Comparison of ENCODE assay signal across 1 cellular context in the genomic region with DNA sequence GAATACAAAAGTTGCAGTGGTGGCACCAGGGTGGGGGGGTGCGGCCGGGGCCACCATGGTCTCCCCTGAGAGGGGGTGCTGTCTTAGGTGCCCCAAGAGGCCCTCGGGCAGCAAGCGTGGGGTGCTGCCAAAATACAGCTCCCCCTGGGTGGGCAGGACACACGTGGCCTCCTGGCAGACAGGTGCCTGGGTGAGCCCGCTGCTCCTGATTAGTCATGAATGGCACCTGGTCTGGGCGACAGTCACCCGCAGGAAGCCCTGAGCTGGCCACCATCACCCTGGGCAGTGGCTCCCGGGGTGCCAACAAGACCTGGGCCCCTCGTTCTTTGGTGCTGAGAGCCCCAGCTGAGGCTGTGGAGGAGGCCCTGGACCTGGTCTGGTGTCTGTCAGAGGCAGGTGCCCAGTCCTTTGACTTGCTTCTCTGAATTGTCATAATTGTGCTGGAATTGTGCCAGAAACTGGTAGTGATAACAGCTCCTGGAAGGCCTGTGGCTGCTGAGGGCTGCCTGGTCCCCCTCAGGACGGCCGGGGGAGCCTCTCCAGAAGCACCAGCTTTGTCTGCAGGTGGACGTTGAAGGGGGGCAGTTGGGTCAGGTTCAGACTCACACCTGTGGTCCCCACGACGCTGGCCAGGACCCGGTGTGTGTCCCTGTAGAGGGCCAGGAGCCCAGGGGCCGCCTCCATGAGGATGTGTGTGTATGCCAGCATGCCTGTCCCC.
TF ChIP-seq lines count a peak whose summit lies in the region.

No MANE protein-coding gene starts in this region.

TF ChIP-seq in GM23338, 12 proteins besides CTCF, POLR2A, EP300 and RAD21 (continued from another document):
- TF ChIP-seq, protein P1, sequence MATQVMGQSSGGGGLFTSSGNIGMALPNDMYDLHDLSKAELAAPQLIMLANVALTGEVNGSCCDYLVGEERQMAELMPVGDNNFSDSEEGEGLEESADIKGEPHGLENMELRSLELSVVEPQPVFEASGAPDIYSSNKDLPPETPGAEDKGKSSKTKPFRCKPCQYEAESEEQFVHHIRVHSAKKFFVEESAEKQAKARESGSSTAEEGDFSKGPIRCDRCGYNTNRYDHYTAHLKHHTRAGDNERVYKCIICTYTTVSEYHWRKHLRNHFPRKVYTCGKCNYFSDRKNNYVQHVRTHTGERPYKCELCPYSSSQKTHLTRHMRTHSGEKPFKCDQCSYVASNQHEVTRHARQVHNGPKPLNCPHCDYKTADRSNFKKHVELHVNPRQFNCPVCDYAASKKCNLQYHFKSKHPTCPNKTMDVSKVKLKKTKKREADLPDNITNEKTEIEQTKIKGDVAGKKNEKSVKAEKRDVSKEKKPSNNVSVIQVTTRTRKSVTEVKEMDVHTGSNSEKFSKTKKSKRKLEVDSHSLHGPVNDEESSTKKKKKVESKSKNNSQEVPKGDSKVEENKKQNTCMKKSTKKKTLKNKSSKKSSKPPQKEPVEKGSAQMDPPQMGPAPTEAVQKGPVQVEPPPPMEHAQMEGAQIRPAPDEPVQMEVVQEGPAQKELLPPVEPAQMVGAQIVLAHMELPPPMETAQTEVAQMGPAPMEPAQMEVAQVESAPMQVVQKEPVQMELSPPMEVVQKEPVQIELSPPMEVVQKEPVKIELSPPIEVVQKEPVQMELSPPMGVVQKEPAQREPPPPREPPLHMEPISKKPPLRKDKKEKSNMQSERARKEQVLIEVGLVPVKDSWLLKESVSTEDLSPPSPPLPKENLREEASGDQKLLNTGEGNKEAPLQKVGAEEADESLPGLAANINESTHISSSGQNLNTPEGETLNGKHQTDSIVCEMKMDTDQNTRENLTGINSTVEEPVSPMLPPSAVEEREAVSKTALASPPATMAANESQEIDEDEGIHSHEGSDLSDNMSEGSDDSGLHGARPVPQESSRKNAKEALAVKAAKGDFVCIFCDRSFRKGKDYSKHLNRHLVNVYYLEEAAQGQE (IDR thresholded peaks at IDR 0.05; ENCODE audit: unreplicated experiment) = no peak
- TF ChIP-seq ZNF331 (CRISPR knock-in tag; IDR thresholded peaks at IDR 0.05; ENCODE audit: low read depth) (no peak), JUNB (IDR thresholded peaks at IDR 0.05; ENCODE audit: unreplicated experiment) (no peak), CREB1 (CRISPR knock-in tag; IDR thresholded peaks at IDR 0.05; ENCODE audit: low read depth) (no peak), POLR2AphosphoS5 (IDR thresholded peaks at IDR 0.05; ENCODE audit: low read depth) (no peak), EZH2phosphoT487 (IDR thresholded peaks at IDR 0.05; ENCODE audit: unreplicated experiment) (no peak), NANOG (IDR thresholded peaks at IDR 0.05; ENCODE audit: borderline replicate concordance) (no peak), EZH2 (IDR thresholded peaks at IDR 0.05; ENCODE audit: low read depth, unreplicated experiment) (no peak), STAT1 (IDR thresholded peaks at IDR 0.05; ENCODE audit: unreplicated experiment) (no peak)
- TF ChIP-seq, protein P2, sequence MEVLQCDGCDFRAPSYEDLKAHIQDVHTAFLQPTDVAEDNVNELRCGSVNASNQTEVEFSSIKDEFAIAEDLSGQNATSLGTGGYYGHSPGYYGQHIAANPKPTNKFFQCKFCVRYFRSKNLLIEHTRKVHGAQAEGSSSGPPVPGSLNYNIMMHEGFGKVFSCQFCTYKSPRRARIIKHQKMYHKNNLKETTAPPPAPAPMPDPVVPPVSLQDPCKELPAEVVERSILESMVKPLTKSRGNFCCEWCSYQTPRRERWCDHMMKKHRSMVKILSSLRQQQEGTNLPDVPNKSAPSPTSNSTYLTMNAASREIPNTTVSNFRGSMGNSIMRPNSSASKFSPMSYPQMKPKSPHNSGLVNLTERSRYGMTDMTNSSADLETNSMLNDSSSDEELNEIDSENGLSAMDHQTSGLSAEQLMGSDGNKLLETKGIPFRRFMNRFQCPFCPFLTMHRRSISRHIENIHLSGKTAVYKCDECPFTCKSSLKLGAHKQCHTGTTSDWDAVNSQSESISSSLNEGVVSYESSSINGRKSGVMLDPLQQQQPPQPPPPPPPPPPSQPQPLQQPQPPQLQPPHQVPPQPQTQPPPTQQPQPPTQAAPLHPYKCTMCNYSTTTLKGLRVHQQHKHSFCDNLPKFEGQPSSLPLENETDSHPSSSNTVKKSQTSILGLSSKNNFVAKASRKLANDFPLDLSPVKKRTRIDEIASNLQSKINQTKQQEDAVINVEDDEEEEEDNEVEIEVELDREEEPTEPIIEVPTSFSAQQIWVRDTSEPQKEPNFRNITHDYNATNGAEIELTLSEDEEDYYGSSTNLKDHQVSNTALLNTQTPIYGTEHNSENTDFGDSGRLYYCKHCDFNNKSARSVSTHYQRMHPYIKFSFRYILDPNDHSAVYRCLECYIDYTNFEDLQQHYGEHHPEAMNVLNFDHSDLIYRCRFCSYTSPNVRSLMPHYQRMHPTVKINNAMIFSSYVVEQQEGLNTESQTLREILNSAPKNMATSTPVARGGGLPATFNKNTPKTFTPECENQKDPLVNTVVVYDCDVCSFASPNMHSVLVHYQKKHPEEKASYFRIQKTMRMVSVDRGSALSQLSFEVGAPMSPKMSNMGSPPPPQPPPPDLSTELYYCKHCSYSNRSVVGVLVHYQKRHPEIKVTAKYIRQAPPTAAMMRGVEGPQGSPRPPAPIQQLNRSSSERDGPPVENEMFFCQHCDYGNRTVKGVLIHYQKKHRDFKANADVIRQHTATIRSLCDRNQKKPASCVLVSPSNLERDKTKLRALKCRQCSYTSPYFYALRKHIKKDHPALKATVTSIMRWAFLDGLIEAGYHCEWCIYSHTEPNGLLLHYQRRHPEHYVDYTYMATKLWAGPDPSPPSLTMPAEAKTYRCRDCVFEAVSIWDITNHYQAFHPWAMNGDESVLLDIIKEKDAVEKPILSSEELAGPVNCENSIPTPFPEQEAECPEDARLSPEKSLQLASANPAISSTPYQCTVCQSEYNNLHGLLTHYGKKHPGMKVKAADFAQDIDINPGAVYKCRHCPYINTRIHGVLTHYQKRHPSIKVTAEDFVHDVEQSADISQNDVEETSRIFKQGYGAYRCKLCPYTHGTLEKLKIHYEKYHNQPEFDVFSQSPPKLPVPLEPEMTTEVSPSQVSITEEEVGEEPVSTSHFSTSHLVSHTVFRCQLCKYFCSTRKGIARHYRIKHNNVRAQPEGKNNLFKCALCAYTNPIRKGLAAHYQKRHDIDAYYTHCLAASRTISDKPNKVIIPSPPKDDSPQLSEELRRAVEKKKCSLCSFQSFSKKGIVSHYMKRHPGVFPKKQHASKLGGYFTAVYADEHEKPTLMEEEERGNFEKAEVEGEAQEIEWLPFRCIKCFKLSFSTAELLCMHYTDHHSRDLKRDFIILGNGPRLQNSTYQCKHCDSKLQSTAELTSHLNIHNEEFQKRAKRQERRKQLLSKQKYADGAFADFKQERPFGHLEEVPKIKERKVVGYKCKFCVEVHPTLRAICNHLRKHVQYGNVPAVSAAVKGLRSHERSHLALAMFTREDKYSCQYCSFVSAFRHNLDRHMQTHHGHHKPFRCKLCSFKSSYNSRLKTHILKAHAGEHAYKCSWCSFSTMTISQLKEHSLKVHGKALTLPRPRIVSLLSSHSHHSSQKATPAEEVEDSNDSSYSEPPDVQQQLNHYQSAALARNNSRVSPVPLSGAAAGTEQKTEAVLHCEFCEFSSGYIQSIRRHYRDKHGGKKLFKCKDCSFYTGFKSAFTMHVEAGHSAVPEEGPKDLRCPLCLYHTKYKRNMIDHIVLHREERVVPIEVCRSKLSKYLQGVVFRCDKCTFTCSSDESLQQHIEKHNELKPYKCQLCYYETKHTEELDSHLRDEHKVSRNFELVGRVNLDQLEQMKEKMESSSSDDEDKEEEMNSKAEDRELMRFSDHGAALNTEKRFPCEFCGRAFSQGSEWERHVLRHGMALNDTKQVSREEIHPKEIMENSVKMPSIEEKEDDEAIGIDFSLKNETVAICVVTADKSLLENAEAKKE (CRISPR knock-in tag; IDR thresholded peaks at IDR 0.05) = no peak
- TF ChIP-seq, protein P3, sequence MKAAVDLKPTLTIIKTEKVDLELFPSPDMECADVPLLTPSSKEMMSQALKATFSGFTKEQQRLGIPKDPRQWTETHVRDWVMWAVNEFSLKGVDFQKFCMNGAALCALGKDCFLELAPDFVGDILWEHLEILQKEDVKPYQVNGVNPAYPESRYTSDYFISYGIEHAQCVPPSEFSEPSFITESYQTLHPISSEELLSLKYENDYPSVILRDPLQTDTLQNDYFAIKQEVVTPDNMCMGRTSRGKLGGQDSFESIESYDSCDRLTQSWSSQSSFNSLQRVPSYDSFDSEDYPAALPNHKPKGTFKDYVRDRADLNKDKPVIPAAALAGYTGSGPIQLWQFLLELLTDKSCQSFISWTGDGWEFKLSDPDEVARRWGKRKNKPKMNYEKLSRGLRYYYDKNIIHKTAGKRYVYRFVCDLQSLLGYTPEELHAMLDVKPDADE (IDR thresholded peaks at IDR 0.05) = no peak
